ENCODE assay signal across 24 cellular contexts in genomic region chr2:138601438-138602165, GRCh38.
DNase-seq lines count a peak whose midpoint lies in the region; ATAC-seq, FAIRE-seq and TF ChIP-seq lines count a peak whose summit lies in the region.
"Had no signal": no experiment of that assay in that cellular context is flagged by ENCODE, and none has a peak within 500 bp of the region (broad histone marks: within the 10 kb centered on the region; RNA-seq: fewer than 3 reads in every experiment).

No MANE protein-coding gene starts in this region.

- no peaks in the 10 kb centered on the region for H4K20me1 ChIP-seq in IMR-90 (ENCODE audit: insufficient read depth, low read length)
- H4K20me1 ChIP-seq in H1 (replicated peaks in 1 of 2; ENCODE audit: control insufficient read depth in 1 of 2, insufficient read depth in 2 of 2, low read length in 2 of 2): no peaks in the 10 kb centered on the region

- H3K9me3 ChIP-seq in IMR-90 (ENCODE audit: control insufficient read depth, insufficient read depth, low read length): no peaks in the 10 kb centered on the region
- no peaks in the 10 kb centered on the region for H3K9me3 ChIP-seq in H1 (ENCODE audit: insufficient read depth in 2 of 2, low read depth in 1 of 2, low read length in 1 of 2)
- no peaks in the 10 kb centered on the region for H3K9me3 ChIP-seq in neutrophil
- H3K9me3 ChIP-seq: heart right ventricle, upper lobe of right lung had no signal

- no peak overlapping the region for H3K18ac ChIP-seq in IMR-90 (ENCODE audit: low read depth, low read length)
- no peak overlapping the region for H3K18ac ChIP-seq in H1 (ENCODE audit: extremely low read depth, low read length)

- POLR2A ChIA-PET in IMR-90 (lab: Charles Lee; ENCODE audit: unreplicated experiment): no interaction called here
- POLR2A ChIA-PET in H1 (lab: Charles Lee; ENCODE audit: partially characterized antibody): interaction anchor here (1.2 kb wide), 1 partner anchor 101 kb away, joined by 3 read pairs; no protein-coding TSS in a partner anchor

- H3K4me2 ChIP-seq in IMR-90 (ENCODE audit: low read depth, low read length) (no peak overlapping the region), H1 (ENCODE audit: insufficient read depth in 1 of 2, low read depth in 2 of 2, low read length in 2 of 2) (no peak overlapping the region)

- in situ Hi-C loops in IMR-90 (cut with MboI; ENCODE audit: low sequenced_read_pairs): no loop called here

- no peaks in the 10 kb centered on the region for H3K36me3 ChIP-seq in IMR-90 (ENCODE audit: control insufficient read depth, insufficient read depth, low read length)
- H3K36me3 ChIP-seq in H1 (ENCODE audit: control insufficient read depth in 2 of 4, insufficient read depth in 4 of 4, low read length in 3 of 4): no peaks in the 10 kb centered on the region
- peaks cover 59% of the 10 kb centered on the region for H3K36me3 ChIP-seq in neutrophil
- H3K36me3 ChIP-seq: upper lobe of right lung had no signal

- TF ChIP-seq POLR2A in GM12892 (IDR thresholded peaks at IDR 0.05; ENCODE audit: low read depth, low read length): no peak
- TF ChIP-seq POLR2A in IMR-90 (IDR thresholded peaks at IDR 0.05; ENCODE audit: low read depth, low read length): no peak
- no peak for TF ChIP-seq POLR2A in H1 (IDR thresholded peaks at IDR 0.05; ENCODE audit: control extremely low read depth in 1 of 2, low read depth in 2 of 2, low read length in 2 of 2)

- DNase-seq in GM12892 (ENCODE audit: insufficient read length) (no peak), IMR-90 (peak; percentile 3), H1 (ENCODE audit: low read depth in 1 of 2, low spot score in 2 of 2) (no peak), iPS-NIHi7 (ENCODE audit: extremely low spot score) (no peak)
- DNase-seq: activated CD4-positive, alpha-beta T cell treated with anti-CD3 and anti-CD28 coated beads, Interleukin-2, amount 50 U/mL, for 48 hours; activated naive CD4-positive, alpha-beta T cell treated with anti-CD3 and anti-CD28 coated beads, Interleukin-2, amount 10 ng/mL, durations not matched to agents 7 days and 5 days; Calu3; effector CD4-positive, alpha-beta T cell; foreskin fibroblast; GF-D8; heart right ventricle; Kasumi-1; MV-4-11; NCI-H2227 treated with DMSO at 0.1 percent for 48 hours; NCI-H526 treated with DMSO at 0.1 percent for 48 hours; nucleus accumbens; stimulated activated CD4-positive, alpha-beta T cell treated with anti-CD3 and anti-CD28 coated beads, Interleukin-2, amount 100 ng/mL, for 24 hours; upper lobe of right lung had no signal

- peak; percentile 40 for FAIRE-seq in GM12892 (lab: Jason Lieb, UNC)
- no peak for FAIRE-seq in H1 (lab: Jason Lieb, UNC)
- FAIRE-seq: bronchial epithelial cell, colon, GM18507 had no signal

- TF ChIP-seq RAD21 in IMR-90 (IDR thresholded peaks at IDR 0.05; ENCODE audit: low read length): no peak
- TF ChIP-seq RAD21 in H1 (IDR thresholded peaks at IDR 0.05 in 1 of 2, conservative IDR thresholded peaks at IDR 0.05 in 1 of 2; ENCODE audit: low read depth in 2 of 2, low read length in 2 of 2): no peak

- ATAC-seq in IMR-90 (ENCODE audit: low read depth) (no peak), GM18520 (IDR thresholded peaks at IDR 0.05; ENCODE audit: unreplicated experiment) (no peak), HG03520 (IDR thresholded peaks at IDR 0.05; ENCODE audit: unreplicated experiment) (no peak)
- ATAC-seq: upper lobe of right lung had no signal

- no peaks in the 10 kb centered on the region for H3K79me2 ChIP-seq in H1 (ENCODE audit: control insufficient read depth in 1 of 2, insufficient read depth in 2 of 2, low read length in 2 of 2)

- TF ChIP-seq CTCF in IMR-90 (conservative IDR thresholded peaks at IDR 0.05; ENCODE audit: low read depth, low read length) (no peak), H1 (IDR thresholded peaks at IDR 0.05; ENCODE audit: control extremely low read depth in 1 of 3, insufficient read depth in 1 of 3, low read depth in 1 of 3, low read length in 3 of 3) (no peak), neutrophil (IDR thresholded peaks at IDR 0.05) (no peak)

- H2BK15ac ChIP-seq in IMR-90 (ENCODE audit: low read depth, low read length) (no peak overlapping the region), H1 (ENCODE audit: low read length) (no peak overlapping the region)

- H2BK5ac ChIP-seq in IMR-90 (ENCODE audit: low read depth, low read length, poor library complexity, severe bottlenecking) (no peak overlapping the region), H1 (ENCODE audit: low read depth, low read length) (peak overlapping the region; percentile 22; the same call in 1 of the 2 replicates)

- H3K23ac ChIP-seq in IMR-90 (ENCODE audit: low read depth, low read length) (no peak overlapping the region), H1 (ENCODE audit: insufficient read length) (no peak overlapping the region)

- H2AFZ ChIP-seq in IMR-90 (replicated peaks; ENCODE audit: low read length, poor library complexity) (no peak overlapping the region), H1 (ENCODE audit: low read length) (no peak overlapping the region)

- H4K91ac ChIP-seq in IMR-90 (ENCODE audit: insufficient read depth, low read depth, low read length): no peak overlapping the region
- no peak overlapping the region for H4K91ac ChIP-seq in H1 (replicated peaks; ENCODE audit: insufficient read length, low read length)

- H3K27me3 ChIP-seq in IMR-90 (ENCODE audit: control insufficient read depth, insufficient read depth, low read length) (no peaks in the 10 kb centered on the region), H1 (replicated peaks in 1 of 4; ENCODE audit: control insufficient read depth in 3 of 4, extremely low read depth in 1 of 4, insufficient read depth in 3 of 4, low read length in 3 of 4) (no peaks in the 10 kb centered on the region), neutrophil (no peaks in the 10 kb centered on the region)
- H3K27me3 ChIP-seq: heart right ventricle, upper lobe of right lung had no signal

- H3K4me1 ChIP-seq in IMR-90 (ENCODE audit: control insufficient read depth, insufficient read depth, low read length) (no peaks in the 10 kb centered on the region), H1 (replicated peaks in 1 of 4; ENCODE audit: control insufficient read depth in 3 of 4, insufficient read depth in 4 of 4, low read length in 3 of 4) (no peaks in the 10 kb centered on the region), neutrophil (ENCODE audit: control insufficient read depth in 1 of 2, insufficient read depth in 1 of 2, low read depth in 1 of 2, low read length in 1 of 2) (no peaks in the 10 kb centered on the region)
- H3K4me1 ChIP-seq: upper lobe of right lung had no signal

- intact Hi-C loops in IMR-90 (cut with micrococcal nuclease): no loop called here

- BruUV-seq in IMR-90 (replicated peaks; lab: Mats Ljungman, UMichigan): no TSS peak

- no peak overlapping the region for H2AK9ac ChIP-seq in IMR-90 (replicated peaks; ENCODE audit: low read depth, low read length, poor library complexity)

- no peaks in the 10 kb centered on the region; the same call in 1 of the 2 replicates for H3K9me1 ChIP-seq in IMR-90 (ENCODE audit: insufficient read depth, low read length)

- H3K79me1 ChIP-seq in IMR-90 (ENCODE audit: low read depth in 1 of 2, low read length in 2 of 2) (no peaks in the 10 kb centered on the region), H1 (ENCODE audit: low read depth, low read length) (no peaks in the 10 kb centered on the region)

- H3K4ac ChIP-seq in IMR-90 (ENCODE audit: low read depth, low read length) (no peak overlapping the region), H1 (replicated peaks; ENCODE audit: insufficient read length, low read depth, low read length) (no peak overlapping the region)

- H3K56ac ChIP-seq in IMR-90 (ENCODE audit: extremely low read depth, insufficient read depth, low read length): no peak overlapping the region
- no peak overlapping the region for H3K56ac ChIP-seq in H1 (replicated peaks; ENCODE audit: insufficient read length, low read depth, low read length)

- CTCF ChIA-PET in IMR-90 (lab: Yijun Ruan, JAX): no interaction called here
- CTCF ChIA-PET in H1 (lab: Charles Lee; ENCODE audit: partially characterized antibody): interaction anchor here (0.8 to 1.4 kb wide), 5 partner anchors 9 to 225 kb away, joined by 3 to 8 read pairs (median 4); no protein-coding TSS in a partner anchor

- H2BK20ac ChIP-seq in IMR-90 (ENCODE audit: low read depth, low read length) (no peak overlapping the region), H1 (ENCODE audit: low read length) (no peak overlapping the region)

- H2BK120ac ChIP-seq in IMR-90 (ENCODE audit: low read depth, low read length): no peak overlapping the region
- no peak overlapping the region for H2BK120ac ChIP-seq in H1 (replicated peaks; ENCODE audit: low read depth, low read length)

- TF ChIP-seq EP300 in H1 (IDR thresholded peaks at IDR 0.05; ENCODE audit: borderline replicate concordance in 1 of 2, low read depth in 2 of 2, low read length in 2 of 2): no peak

- no peak overlapping the region for H3K4me3 ChIP-seq in IMR-90 (ENCODE audit: insufficient read depth, low read depth, low read length)
- H3K4me3 ChIP-seq in H1 (ENCODE audit: extremely low read depth in 1 of 4, insufficient read depth in 2 of 4, low read depth in 3 of 4, low read length in 4 of 4): no peak overlapping the region
- no peak overlapping the region for H3K4me3 ChIP-seq in neutrophil (ENCODE audit: low read depth in 1 of 2, low read length in 1 of 2)
- H3K4me3 ChIP-seq: heart right ventricle, upper lobe of right lung had no signal

- H4K5ac ChIP-seq in IMR-90 (ENCODE audit: low read depth, low read length) (no peak overlapping the region), H1 (ENCODE audit: insufficient read length, low read depth, low read length) (no peak overlapping the region)

- dilution Hi-C loops in IMR-90 (cut with HindIII; ENCODE audit: low sequenced_read_pairs, unreplicated experiment): no loop called here

- H3K9ac ChIP-seq in IMR-90 (ENCODE audit: low read depth, low read length) (no peak overlapping the region), H1 (replicated peaks in 1 of 4; ENCODE audit: extremely low read depth in 1 of 4, low read depth in 3 of 4, low read length in 3 of 4) (no peak overlapping the region)

- H3K14ac ChIP-seq in IMR-90 (replicated peaks; ENCODE audit: low read depth, low read length): no peak overlapping the region
- H3K14ac ChIP-seq in H1 (ENCODE audit: insufficient read length): no peak overlapping the region

- H2AK5ac ChIP-seq in IMR-90 (ENCODE audit: low read depth, low read length): no peak overlapping the region
- no peak overlapping the region for H2AK5ac ChIP-seq in H1 (ENCODE audit: low read depth, low read length)

- H3K27ac ChIP-seq in IMR-90 (ENCODE audit: insufficient read depth, low read length) (no peak overlapping the region), H1 (ENCODE audit: low read depth, low read length) (no peak overlapping the region), neutrophil (peak overlapping the region; percentile 7)
- H3K27ac ChIP-seq: heart right ventricle, upper lobe of right lung had no signal

- no peaks in the 10 kb centered on the region for H3K23me2 ChIP-seq in H1 (ENCODE audit: low read depth, low read length)

- WGBS in IMR-90 (ENCODE audit: extremely low coverage in 2 of 2, insufficient read length in 1 of 2), 2 experiments: no CpG with 5 or more reads among the region's 2 CpGs
- 89% methylated on average over 2 of the region's 2 CpGs; no CpG with 5 or more reads in 1 of the 2 experiments for WGBS in H1 (ENCODE audit: extremely low coverage in 1 of 2, insufficient coverage in 1 of 2, insufficient read length in 1 of 2, insufficient replicate concordance in 2 of 2, low coverage in 1 of 2, low lambda C conversion rate in 2 of 2, missing lambda C conversion rate in 1 of 2), 2 experiments

- H2BK12ac ChIP-seq in H1 (ENCODE audit: low read depth, low read length): no peak overlapping the region

- H4K8ac ChIP-seq in IMR-90 (ENCODE audit: low read depth in 2 of 2, low read length in 2 of 2) (no peak overlapping the region), H1 (ENCODE audit: extremely low read depth, insufficient read depth, low read length) (no peak overlapping the region)
